2 cellular contexts compared by ENCODE assay signal in genomic region chr11:27437824-27438594, GRCh38.
TF ChIP-seq lines count a peak whose summit lies in the region.

No MANE protein-coding gene starts in this region.

TF ChIP-seq in A549, 52 proteins besides CTCF, POLR2A, EP300 and RAD21:
- TF ChIP-seq TP53 (CRISPR knock-in tag; IDR thresholded peaks at IDR 0.05), result no peak
- no peak for TF ChIP-seq HOXB5 (CRISPR knock-in tag; IDR thresholded peaks at IDR 0.05)
- TF ChIP-seq JUN (IDR thresholded peaks at IDR 0.05), result no peak
- TF ChIP-seq KDM1A (IDR thresholded peaks at IDR 0.05; ENCODE audit: low read depth), result no peak
- no peak for TF ChIP-seq ELK1 (IDR thresholded peaks at IDR 0.05; ENCODE audit: low read depth, low read length)
- TF ChIP-seq RARB (CRISPR knock-in tag; IDR thresholded peaks at IDR 0.05), result no peak
- no peak for TF ChIP-seq GATA3 (IDR thresholded peaks at IDR 0.05; ENCODE audit: borderline replicate concordance)
- TF ChIP-seq TFCP2L1 (CRISPR knock-in tag; IDR thresholded peaks at IDR 0.05), result no peak
- no peak for TF ChIP-seq MAFK (IDR thresholded peaks at IDR 0.05; ENCODE audit: partially characterized antibody)
- no peak for TF ChIP-seq PHF8 (IDR thresholded peaks at IDR 0.05; ENCODE audit: borderline replicate concordance, low read depth)
- no peak for TF ChIP-seq EHMT2 (IDR thresholded peaks at IDR 0.05; ENCODE audit: low read depth)
- no peak for TF ChIP-seq ZNF302 (CRISPR knock-in tag; IDR thresholded peaks at IDR 0.05)
- TF ChIP-seq ZSCAN20 (CRISPR knock-in tag; IDR thresholded peaks at IDR 0.05), result no peak
- no peak for TF ChIP-seq SMC3 (IDR thresholded peaks at IDR 0.05)
- no peak for TF ChIP-seq FOSB (CRISPR knock-in tag; IDR thresholded peaks at IDR 0.05)
- no peak for TF ChIP-seq KDM5A (IDR thresholded peaks at IDR 0.05)
TF ChIP-seq in A549: peak in this region for 0.

TF ChIP-seq in HepG2, 621 proteins besides CTCF, POLR2A, EP300 and RAD21:
- no peak for TF ChIP-seq ZC3H4 (CRISPR knock-in tag; IDR thresholded peaks at IDR 0.05; ENCODE audit: borderline replicate concordance)
- TF ChIP-seq DNMT1 (CRISPR knock-in tag; IDR thresholded peaks at IDR 0.05), result no peak
- no peak for TF ChIP-seq ZNF318 (CRISPR knock-in tag; IDR thresholded peaks at IDR 0.05)
- TF ChIP-seq FLYWCH1 (CRISPR knock-in tag; IDR thresholded peaks at IDR 0.05), result no peak
